In the genomic region with DNA sequence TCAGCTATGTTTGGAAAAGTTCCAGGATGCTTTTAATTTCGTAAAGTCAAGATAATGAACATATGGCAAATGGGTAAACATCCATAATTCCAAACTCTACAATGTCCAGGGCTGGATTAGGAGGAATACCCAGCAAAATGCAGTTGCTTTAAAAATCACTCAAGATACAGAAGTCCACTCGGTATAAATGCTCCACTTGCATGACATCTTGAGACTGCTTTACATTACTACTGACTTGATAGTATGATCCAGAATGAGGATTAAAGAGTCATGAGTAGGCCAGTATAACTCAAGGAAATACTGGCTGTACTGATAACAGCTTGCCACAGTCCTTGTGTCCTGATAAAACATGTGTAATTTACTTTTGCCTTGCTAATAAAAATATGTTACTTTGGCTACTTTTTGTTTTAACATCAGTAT, we compare ENCODE assay signal across 1 cellular context.
A peak's percentile ranks its signal among the peaks of the same experiment; 100 is the strongest.
TF ChIP-seq lines count a peak whose summit lies in the region.

No MANE protein-coding gene starts in this region.

TF ChIP-seq in K562, 482 proteins besides CTCF, POLR2A, EP300 and RAD21 (continued from another document and continues in another):
- TF ChIP-seq, protein P1, sequence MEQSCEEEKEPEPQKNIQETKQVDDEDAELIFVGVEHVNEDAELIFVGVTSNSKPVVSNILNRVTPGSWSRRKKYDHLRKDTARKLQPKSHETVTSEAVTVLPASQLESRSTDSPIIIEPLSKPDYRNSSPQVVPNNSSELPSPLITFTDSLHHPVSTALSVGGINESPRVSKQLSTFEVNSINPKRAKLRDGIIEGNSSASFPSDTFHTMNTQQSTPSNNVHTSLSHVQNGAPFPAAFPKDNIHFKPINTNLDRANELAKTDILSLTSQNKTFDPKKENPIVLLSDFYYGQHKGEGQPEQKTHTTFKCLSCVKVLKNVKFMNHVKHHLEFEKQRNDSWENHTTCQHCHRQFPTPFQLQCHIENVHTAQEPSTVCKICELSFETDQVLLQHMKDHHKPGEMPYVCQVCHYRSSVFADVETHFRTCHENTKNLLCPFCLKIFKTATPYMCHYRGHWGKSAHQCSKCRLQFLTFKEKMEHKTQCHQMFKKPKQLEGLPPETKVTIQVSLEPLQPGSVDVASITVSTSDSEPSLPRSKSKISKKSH (CRISPR knock-in tag; IDR thresholded peaks at IDR 0.05) = no peak
- TF ChIP-seq, protein P2, sequence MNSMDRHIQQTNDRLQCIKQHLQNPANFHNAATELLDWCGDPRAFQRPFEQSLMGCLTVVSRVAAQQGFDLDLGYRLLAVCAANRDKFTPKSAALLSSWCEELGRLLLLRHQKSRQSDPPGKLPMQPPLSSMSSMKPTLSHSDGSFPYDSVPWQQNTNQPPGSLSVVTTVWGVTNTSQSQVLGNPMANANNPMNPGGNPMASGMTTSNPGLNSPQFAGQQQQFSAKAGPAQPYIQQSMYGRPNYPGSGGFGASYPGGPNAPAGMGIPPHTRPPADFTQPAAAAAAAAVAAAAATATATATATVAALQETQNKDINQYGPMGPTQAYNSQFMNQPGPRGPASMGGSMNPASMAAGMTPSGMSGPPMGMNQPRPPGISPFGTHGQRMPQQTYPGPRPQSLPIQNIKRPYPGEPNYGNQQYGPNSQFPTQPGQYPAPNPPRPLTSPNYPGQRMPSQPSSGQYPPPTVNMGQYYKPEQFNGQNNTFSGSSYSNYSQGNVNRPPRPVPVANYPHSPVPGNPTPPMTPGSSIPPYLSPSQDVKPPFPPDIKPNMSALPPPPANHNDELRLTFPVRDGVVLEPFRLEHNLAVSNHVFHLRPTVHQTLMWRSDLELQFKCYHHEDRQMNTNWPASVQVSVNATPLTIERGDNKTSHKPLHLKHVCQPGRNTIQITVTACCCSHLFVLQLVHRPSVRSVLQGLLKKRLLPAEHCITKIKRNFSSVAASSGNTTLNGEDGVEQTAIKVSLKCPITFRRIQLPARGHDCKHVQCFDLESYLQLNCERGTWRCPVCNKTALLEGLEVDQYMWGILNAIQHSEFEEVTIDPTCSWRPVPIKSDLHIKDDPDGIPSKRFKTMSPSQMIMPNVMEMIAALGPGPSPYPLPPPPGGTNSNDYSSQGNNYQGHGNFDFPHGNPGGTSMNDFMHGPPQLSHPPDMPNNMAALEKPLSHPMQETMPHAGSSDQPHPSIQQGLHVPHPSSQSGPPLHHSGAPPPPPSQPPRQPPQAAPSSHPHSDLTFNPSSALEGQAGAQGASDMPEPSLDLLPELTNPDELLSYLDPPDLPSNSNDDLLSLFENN (IDR thresholded peaks at IDR 0.05; ENCODE audit: low read depth in 2 of 2, low read length in 2 of 2) = 0 out of 4 replicates have a peak, but pooled peaks of 1 of the 2 experiments have one; percentile 15
- TF ChIP-seq ATF7 (IDR thresholded peaks at IDR 0.05) (no peak), MTA2 (IDR thresholded peaks at IDR 0.05; ENCODE audit: low read depth) (0 out of 2 replicates have a peak, but pooled peaks have one; percentile 53), KDM1A (IDR thresholded peaks at IDR 0.05) (peak in 1 of 2 experiments; percentile 46; a peak in 1 of 4 replicates), NCOR1 (IDR thresholded peaks at IDR 0.05) (peak; percentile 67), SPI1 (IDR thresholded peaks at IDR 0.05; ENCODE audit: borderline replicate concordance, low read depth, low read length) (no peak), SMARCB1 (IDR thresholded peaks at IDR 0.05; ENCODE audit: insufficient read length, low read depth) (no peak), HNRNPLL (IDR thresholded peaks at IDR 0.05; ENCODE audit: low read depth, low read length, poor library complexity, severe bottlenecking) (no peak), NFIC (IDR thresholded peaks at IDR 0.05) (peak; percentile 54), LCOR (CRISPR knock-in tag; IDR thresholded peaks at IDR 0.05) (no peak), ZNF766 (CRISPR knock-in tag; conservative IDR thresholded peaks at IDR 0.05) (no peak), NCOA4 (IDR thresholded peaks at IDR 0.05; ENCODE audit: partially characterized antibody) (no peak), TFAM (CRISPR knock-in tag; conservative IDR thresholded peaks at IDR 0.05) (no peak), RCOR1 (IDR thresholded peaks at IDR 0.05; ENCODE audit: borderline replicate concordance in 1 of 2, low read depth in 2 of 2, low read length in 2 of 2) (peak in 1 of 2 experiments; percentile 17; a peak in 1 of 4 replicates), HMG20A (CRISPR knock-in tag; conservative IDR thresholded peaks at IDR 0.05) (no peak), BMI1 (IDR thresholded peaks at IDR 0.05; ENCODE audit: low read length) (no peak), HDAC6 (IDR thresholded peaks at IDR 0.05; ENCODE audit: low read depth, low read length) (no peak), ZNF143 (CRISPR knock-in tag; IDR thresholded peaks at IDR 0.05) (no peak), SP2 (IDR thresholded peaks at IDR 0.05; ENCODE audit: extremely low read depth, low read depth, low read length, poor library complexity, severe bottlenecking) (no peak), KLF1 (tag; IDR thresholded peaks at IDR 0.05) (no peak), CBX2 (IDR thresholded peaks at IDR 0.05; ENCODE audit: insufficient read depth, low read length, poor library complexity, severe bottlenecking) (no peak), ZNF324 (CRISPR knock-in tag; IDR thresholded peaks at IDR 0.05) (no peak), MED1 (CRISPR knock-in tag; IDR thresholded peaks at IDR 0.05; ENCODE audit: borderline replicate concordance) (no peak), PCBP2 (IDR thresholded peaks at IDR 0.05; ENCODE audit: low read depth, low read length, poor library complexity, severe bottlenecking) (no peak), ETV5 (CRISPR knock-in tag; IDR thresholded peaks at IDR 0.05; ENCODE audit: low read depth) (no peak)
- TF ChIP-seq, protein P3, sequence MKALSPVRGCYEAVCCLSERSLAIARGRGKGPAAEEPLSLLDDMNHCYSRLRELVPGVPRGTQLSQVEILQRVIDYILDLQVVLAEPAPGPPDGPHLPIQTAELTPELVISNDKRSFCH (CRISPR knock-in tag; IDR thresholded peaks at IDR 0.05) = no peak
- TF ChIP-seq, protein P3 (tag; IDR thresholded peaks at IDR 0.05) = no peak
- TF ChIP-seq, protein P4, sequence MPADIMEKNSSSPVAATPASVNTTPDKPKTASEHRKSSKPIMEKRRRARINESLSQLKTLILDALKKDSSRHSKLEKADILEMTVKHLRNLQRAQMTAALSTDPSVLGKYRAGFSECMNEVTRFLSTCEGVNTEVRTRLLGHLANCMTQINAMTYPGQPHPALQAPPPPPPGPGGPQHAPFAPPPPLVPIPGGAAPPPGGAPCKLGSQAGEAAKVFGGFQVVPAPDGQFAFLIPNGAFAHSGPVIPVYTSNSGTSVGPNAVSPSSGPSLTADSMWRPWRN (IDR thresholded peaks at IDR 0.05; ENCODE audit: low read depth) = no peak
- TF ChIP-seq, protein P5, sequence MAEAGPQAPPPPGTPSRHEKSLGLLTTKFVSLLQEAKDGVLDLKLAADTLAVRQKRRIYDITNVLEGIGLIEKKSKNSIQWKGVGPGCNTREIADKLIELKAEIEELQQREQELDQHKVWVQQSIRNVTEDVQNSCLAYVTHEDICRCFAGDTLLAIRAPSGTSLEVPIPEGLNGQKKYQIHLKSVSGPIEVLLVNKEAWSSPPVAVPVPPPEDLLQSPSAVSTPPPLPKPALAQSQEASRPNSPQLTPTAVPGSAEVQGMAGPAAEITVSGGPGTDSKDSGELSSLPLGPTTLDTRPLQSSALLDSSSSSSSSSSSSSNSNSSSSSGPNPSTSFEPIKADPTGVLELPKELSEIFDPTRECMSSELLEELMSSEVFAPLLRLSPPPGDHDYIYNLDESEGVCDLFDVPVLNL (CRISPR knock-in tag; IDR thresholded peaks at IDR 0.05; ENCODE audit: low read depth) = no peak
- TF ChIP-seq, protein P6, sequence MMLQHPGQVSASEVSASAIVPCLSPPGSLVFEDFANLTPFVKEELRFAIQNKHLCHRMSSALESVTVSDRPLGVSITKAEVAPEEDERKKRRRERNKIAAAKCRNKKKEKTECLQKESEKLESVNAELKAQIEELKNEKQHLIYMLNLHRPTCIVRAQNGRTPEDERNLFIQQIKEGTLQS (IDR thresholded peaks at IDR 0.05) = peak; percentile 15; the same call in 1 of the 2 replicates
- TF ChIP-seq, protein P6 (CRISPR knock-in tag; conservative IDR thresholded peaks at IDR 0.05) = no peak
- TF ChIP-seq, protein P7, sequence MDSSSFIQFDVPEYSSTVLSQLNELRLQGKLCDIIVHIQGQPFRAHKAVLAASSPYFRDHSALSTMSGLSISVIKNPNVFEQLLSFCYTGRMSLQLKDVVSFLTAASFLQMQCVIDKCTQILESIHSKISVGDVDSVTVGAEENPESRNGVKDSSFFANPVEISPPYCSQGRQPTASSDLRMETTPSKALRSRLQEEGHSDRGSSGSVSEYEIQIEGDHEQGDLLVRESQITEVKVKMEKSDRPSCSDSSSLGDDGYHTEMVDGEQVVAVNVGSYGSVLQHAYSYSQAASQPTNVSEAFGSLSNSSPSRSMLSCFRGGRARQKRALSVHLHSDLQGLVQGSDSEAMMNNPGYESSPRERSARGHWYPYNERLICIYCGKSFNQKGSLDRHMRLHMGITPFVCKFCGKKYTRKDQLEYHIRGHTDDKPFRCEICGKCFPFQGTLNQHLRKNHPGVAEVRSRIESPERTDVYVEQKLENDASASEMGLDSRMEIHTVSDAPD (CRISPR knock-in tag; IDR thresholded peaks at IDR 0.05) = no peak
- TF ChIP-seq, protein P8, sequence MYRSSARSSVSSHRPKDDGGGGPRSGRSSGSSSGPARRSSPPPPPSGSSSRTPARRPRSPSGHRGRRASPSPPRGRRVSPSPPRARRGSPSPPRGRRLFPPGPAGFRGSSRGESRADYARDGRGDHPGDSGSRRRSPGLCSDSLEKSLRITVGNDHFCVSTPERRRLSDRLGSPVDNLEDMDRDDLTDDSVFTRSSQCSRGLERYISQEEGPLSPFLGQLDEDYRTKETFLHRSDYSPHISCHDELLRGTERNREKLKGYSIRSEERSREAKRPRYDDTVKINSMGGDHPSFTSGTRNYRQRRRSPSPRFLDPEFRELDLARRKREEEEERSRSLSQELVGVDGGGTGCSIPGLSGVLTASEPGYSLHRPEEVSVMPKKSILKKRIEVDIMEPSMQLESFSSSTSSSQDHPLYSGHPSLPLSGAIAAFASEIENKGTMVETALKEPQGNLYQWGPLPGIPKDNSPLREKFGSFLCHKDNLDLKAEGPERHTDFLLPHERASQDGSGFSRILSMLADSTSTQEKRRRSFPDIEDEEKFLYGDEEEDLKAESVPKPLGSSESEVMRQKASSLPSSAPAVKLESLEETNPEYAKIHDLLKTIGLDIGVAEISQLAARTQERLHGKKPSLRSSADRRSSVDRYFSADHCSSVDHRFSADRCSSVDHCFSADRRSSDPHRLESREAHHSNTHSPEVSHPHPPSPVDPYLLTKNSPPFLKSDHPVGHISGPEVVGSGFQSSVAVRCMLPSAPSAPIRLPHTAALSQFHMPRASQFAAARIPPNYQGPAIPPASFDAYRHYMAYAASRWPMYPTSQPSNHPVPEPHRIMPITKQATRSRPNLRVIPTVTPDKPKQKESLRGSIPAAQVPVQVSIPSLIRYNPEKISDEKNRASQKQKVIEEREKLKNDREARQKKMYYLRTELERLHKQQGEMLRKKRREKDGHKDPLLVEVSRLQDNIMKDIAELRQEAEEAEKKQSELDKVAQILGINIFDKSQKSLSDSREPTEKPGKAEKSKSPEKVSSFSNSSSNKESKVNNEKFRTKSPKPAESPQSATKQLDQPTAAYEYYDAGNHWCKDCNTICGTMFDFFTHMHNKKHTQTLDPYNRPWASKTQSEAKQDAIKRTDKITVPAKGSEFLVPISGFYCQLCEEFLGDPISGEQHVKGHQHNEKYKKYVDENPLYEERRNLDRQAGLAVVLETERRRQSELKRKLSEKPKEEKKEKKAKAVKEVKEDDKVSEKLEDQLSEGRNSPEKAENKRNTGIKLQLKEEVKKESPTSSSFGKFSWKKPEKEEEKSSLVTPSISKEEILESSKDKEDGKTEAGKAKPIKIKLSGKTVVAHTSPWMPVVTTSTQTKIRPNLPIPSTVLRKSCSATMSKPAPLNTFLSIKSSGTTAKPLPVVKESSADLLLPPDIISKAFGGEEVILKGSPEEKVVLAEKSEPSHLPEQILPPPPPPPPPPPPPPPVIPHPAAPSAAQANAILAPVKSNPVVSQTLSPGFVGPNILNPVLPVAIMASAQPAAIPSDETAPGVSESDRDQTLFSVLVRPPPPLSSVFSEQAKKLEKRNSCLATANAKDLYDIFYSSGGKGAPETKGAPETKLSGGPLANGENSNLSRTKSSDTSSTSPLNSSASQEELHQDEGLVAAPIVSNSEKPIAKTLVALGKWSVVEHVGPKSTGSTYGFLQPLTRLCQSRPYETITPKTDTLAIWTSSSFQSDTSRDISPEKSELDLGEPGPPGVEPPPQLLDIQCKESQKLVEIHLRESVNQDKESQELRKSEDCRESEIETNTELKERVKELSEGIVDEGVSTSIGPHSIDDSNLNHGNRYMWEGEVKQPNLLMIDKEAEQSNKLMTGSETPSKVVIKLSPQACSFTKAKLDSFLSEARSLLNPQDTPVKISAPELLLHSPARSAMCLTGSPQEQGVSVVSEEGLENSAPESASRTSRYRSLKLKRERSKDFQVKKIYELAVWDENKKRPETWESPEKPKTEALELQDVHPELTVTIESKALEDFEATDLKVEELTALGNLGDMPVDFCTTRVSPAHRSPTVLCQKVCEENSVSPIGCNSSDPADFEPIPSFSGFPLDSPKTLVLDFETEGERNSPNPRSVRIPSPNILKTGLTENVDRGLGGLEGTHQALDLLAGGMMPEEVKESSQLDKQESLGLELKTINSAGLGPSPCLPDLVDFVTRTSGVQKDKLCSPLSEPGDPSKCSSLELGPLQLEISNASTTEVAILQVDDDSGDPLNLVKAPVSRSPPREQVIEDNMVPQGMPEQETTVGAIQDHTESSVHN (IDR thresholded peaks at IDR 0.05; ENCODE audit: borderline replicate concordance in 1 of 2, low read depth in 1 of 2) = no peak
- TF ChIP-seq, protein P9, sequence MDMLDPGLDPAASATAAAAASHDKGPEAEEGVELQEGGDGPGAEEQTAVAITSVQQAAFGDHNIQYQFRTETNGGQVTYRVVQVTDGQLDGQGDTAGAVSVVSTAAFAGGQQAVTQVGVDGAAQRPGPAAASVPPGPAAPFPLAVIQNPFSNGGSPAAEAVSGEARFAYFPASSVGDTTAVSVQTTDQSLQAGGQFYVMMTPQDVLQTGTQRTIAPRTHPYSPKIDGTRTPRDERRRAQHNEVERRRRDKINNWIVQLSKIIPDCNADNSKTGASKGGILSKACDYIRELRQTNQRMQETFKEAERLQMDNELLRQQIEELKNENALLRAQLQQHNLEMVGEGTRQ (CRISPR knock-in tag; IDR thresholded peaks at IDR 0.05) = no peak
- TF ChIP-seq, protein P10, sequence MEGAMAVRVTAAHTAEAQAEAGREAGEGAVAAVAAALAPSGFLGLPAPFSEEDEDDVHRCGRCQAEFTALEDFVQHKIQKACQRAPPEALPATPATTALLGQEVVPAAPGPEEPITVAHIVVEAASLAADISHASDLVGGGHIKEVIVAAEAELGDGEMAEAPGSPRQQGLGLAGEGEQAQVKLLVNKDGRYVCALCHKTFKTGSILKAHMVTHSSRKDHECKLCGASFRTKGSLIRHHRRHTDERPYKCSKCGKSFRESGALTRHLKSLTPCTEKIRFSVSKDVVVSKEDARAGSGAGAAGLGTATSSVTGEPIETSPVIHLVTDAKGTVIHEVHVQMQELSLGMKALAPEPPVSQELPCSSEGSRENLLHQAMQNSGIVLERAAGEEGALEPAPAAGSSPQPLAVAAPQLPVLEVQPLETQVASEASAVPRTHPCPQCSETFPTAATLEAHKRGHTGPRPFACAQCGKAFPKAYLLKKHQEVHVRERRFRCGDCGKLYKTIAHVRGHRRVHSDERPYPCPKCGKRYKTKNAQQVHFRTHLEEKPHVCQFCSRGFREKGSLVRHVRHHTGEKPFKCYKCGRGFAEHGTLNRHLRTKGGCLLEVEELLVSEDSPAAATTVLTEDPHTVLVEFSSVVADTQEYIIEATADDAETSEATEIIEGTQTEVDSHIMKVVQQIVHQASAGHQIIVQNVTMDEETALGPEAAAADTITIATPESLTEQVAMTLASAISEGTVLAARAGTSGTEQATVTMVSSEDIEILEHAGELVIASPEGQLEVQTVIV (CRISPR knock-in tag; IDR thresholded peaks at IDR 0.05; ENCODE audit: borderline replicate concordance) = no peak
